In the genomic region with DNA sequence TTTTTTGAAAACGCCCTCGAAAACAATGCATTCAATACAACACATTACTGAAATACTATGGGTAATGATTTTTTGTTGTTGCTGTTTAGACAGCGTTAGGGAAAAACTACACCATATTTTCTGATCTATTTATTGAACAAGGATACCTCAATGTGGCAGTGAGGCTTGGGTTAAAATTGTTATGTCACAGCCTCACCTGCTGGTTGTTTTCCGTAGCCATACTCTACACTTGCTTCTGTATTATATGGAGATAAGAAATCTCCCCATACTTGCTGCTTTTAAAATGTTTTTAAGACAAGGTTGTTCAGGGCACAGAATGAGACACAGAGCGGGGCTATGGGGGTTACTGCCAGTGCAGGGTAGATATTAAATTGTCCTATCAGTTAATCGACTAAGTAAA, we compare ENCODE assay signal across 12 cellular contexts.
DNase-seq lines count a peak whose midpoint lies in the region; ATAC-seq and TF ChIP-seq lines count a peak whose summit lies in the region.
"Had no signal": no experiment of that assay in that cellular context is flagged by ENCODE, and none has a peak within 500 bp of the region (broad histone marks: within the 10 kb centered on the region; RNA-seq: fewer than 3 reads in every experiment).

No MANE protein-coding gene starts in this region.

- H3K9me3 Mint-ChIP-seq in nephron progenitor cell = peaks cover 33% of the 10 kb centered on the region
- H3K9me3 Mint-ChIP-seq: activated T-cell treated with anti-CD3 and anti-CD28 coated beads, Interleukin-2, amount 50 U/mL, for 24 hours had no signal

- intact Hi-C loops in left colon (cut with DNase I, micrococcal nuclease) = no loop called here

- peak; percentile 64 for ATAC-seq in GM19328 (IDR thresholded peaks at IDR 0.05; ENCODE audit: unreplicated experiment)
- ATAC-seq in left colon = peak; percentile 56
- no peak for ATAC-seq in HG03520 (IDR thresholded peaks at IDR 0.05; ENCODE audit: unreplicated experiment)
- ATAC-seq in HG02852 (IDR thresholded peaks at IDR 0.05; ENCODE audit: unreplicated experiment) = no peak
- ATAC-seq: mucosa of descending colon had no signal

- H3K27me3 ChIP-seq in OCI-LY3 (ENCODE audit: low read depth, low read length) = no peaks in the 10 kb centered on the region

- no peak overlapping the region for H3K9ac ChIP-seq in OCI-LY3 (ENCODE audit: low read length)

- peaks cover under 1% of the 10 kb centered on the region for H3K4me1 ChIP-seq in OCI-LY3 (ENCODE audit: low read length)

- no peaks in the 10 kb centered on the region for H3K36me3 ChIP-seq in OCI-LY3 (replicated peaks; ENCODE audit: low read depth, low read length)
- H3K36me3 ChIP-seq: thoracic aorta had no signal

- H3K4me1 Mint-ChIP-seq in nephron progenitor cell = no peaks in the 10 kb centered on the region

- no peaks in the 10 kb centered on the region for H3K79me2 ChIP-seq in OCI-LY3 (ENCODE audit: low read length)

- no peak overlapping the region for H3K4me3 Mint-ChIP-seq in nephron progenitor cell
- H3K4me3 Mint-ChIP-seq: activated T-cell treated with anti-CD3 and anti-CD28 coated beads, Interleukin-2, amount 50 U/mL, for 24 hours had no signal

- H4K20me1 ChIP-seq in OCI-LY3 (ENCODE audit: insufficient read depth, low read length) = no peaks in the 10 kb centered on the region

- no peaks in the 10 kb centered on the region for H3K36me3 Mint-ChIP-seq in nephron progenitor cell (ENCODE audit: low read depth)

- DNase-seq in left colon = no peak
- no peak for DNase-seq in nephron progenitor cell
- DNase-seq in AML-193 (lab: John Stamatoyannopoulos, UW) = no peak
- DNase-seq: activated T-cell treated with anti-CD3 and anti-CD28 coated beads, Interleukin-2, amount 50 U/mL, for 24 hours had no signal

- H3K4me2 ChIP-seq in OCI-LY3 (ENCODE audit: low read length) = no peak overlapping the region

- peaks cover 7% of the 10 kb centered on the region for H3K27me3 Mint-ChIP-seq in nephron progenitor cell (ENCODE audit: low read depth, poor library complexity)

- no peak overlapping the region for H2AFZ ChIP-seq in OCI-LY3 (ENCODE audit: low read depth, low read length)

- H3K27ac Mint-ChIP-seq in nephron progenitor cell = no peak overlapping the region
- H3K27ac Mint-ChIP-seq: activated T-cell treated with anti-CD3 and anti-CD28 coated beads, Interleukin-2, amount 50 U/mL, for 24 hours had no signal

- H3K4me3 ChIP-seq in OCI-LY3 (ENCODE audit: low read length) = no peak overlapping the region
- H3K4me3 ChIP-seq: mucosa of descending colon, thoracic aorta had no signal

- H3K27ac ChIP-seq in OCI-LY3 (ENCODE audit: low read length) = no peak overlapping the region
- H3K27ac ChIP-seq: epithelial cell of prostate, thoracic aorta had no signal

- peak; percentile 47 for TF ChIP-seq CTCF in GM12872 (IDR thresholded peaks at IDR 0.05; ENCODE audit: insufficient read depth, low read depth, low read length)
- TF ChIP-seq CTCF in OCI-LY3 (IDR thresholded peaks at IDR 0.05; ENCODE audit: low read depth, low read length) = peak; percentile 24
- TF ChIP-seq CTCF in nephron progenitor cell (IDR thresholded peaks at IDR 0.05) = no peak

- H3K9me3 ChIP-seq in OCI-LY3 (ENCODE audit: insufficient read depth, low read length) = no peaks in the 10 kb centered on the region
- H3K9me3 ChIP-seq: mucosa of descending colon, thoracic aorta had no signal

Comparison
In these comparisons a context has a peak if more than half of its experiments do, and no peak if none do; other contexts are left out.
1. ATAC-seq: peak in GM19328 (single experiment) and left colon (single experiment); none in HG03520 (single experiment) and HG02852 (single experiment).